In the genomic region with DNA sequence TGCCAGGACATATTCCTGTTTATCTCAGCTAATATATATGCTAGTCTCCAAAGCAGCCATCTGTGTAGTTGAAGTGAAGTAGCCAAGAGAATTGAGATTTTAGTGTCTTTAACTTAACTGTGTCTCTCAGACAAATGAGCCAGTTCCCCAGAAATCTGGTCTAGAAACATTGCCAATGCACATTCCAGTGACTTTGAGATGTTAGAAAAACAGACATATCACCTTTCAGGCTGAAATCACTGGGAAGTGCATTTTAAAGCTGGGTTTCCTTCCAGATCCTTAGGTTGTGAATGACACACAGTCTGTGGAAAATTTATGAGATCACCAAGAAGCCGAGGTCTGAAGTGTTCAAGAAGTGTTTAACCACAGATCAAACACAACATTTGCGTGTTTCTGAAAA, we compare ENCODE assay signal across 19 cellular contexts.
"Had no signal": no experiment of that assay in that cellular context is flagged by ENCODE, and none has a peak within 500 bp of the region (broad histone marks: within the 10 kb centered on the region; RNA-seq: fewer than 3 reads in every experiment).

No MANE protein-coding gene starts in this region.

- H3K27ac ChIP-seq: adrenal gland, cardiac muscle cell, dorsolateral prefrontal cortex, right lobe of liver, spleen, thoracic aorta, upper lobe of left lung had no signal

- H3K9me3 ChIP-seq: adrenal gland, gastrocnemius medialis, right lobe of liver, spleen, thoracic aorta, upper lobe of left lung had no signal

- H3K4me3 Mint-ChIP-seq: activated naive CD4-positive, alpha-beta T cell treated with anti-CD3 and anti-CD28 coated beads, Interleukin-2, amount 50 U/mL, for 24 hours; activated T-cell treated with anti-CD3 and anti-CD28 coated beads, Interleukin-2, amount 50 U/mL, for 4 hours; neural crest cell; stimulated activated naive B cell treated with anti-CD40 and anti-IgM and Interleukin-4, amounts not matched to agents 10 μg/mL and 1 μg/mL and 100 μg/mL, for 72 hours had no signal

- H3K4me3 ChIP-seq: adrenal gland, cardiac muscle cell, dorsolateral prefrontal cortex, gastrocnemius medialis, right lobe of liver, spleen, thoracic aorta, upper lobe of left lung had no signal

- H3K4me1 ChIP-seq: adrenal gland, right lobe of liver, spleen, upper lobe of left lung had no signal

- DNase-seq: activated CD4-positive, alpha-beta T cell treated with anti-CD3 and anti-CD28 coated beads, Interleukin-2, amount 50 U/mL, for 1 hour; activated CD8-positive, alpha-beta memory T cell treated with anti-CD3 and anti-CD28 coated beads, Interleukin-2, amount 50 U/mL, for 4 hours; activated effector memory CD4-positive, alpha-beta T cell treated with Interleukin-2 at 50 U/mL for 16 hours; activated T-cell treated with anti-CD3 and anti-CD28 coated beads, Interleukin-2, amount 50 U/mL, for 4 hours; adrenal gland; dorsolateral prefrontal cortex; gastrocnemius medialis; head of caudate nucleus; kidney; left ventricle myocardium superior; right lobe of liver; spleen; stimulated activated naive B cell treated with anti-CD40 and anti-IgM and Interleukin-4, amounts not matched to agents 10 μg/mL and 1 μg/mL and 100 μg/mL, for 72 hours; T1000; upper lobe of left lung had no signal

- H3K27ac Mint-ChIP-seq: activated naive CD4-positive, alpha-beta T cell treated with anti-CD3 and anti-CD28 coated beads, Interleukin-2, amount 50 U/mL, for 24 hours; stimulated activated naive B cell treated with anti-CD40 and anti-IgM and Interleukin-4, amounts not matched to agents 10 μg/mL and 1 μg/mL and 100 μg/mL, for 72 hours had no signal

- H3K9me3 Mint-ChIP-seq: activated naive CD4-positive, alpha-beta T cell treated with anti-CD3 and anti-CD28 coated beads, Interleukin-2, amount 50 U/mL, for 24 hours; activated T-cell treated with anti-CD3 and anti-CD28 coated beads, Interleukin-2, amount 50 U/mL, for 4 hours; neural crest cell had no signal

- H3K36me3 Mint-ChIP-seq: activated naive CD4-positive, alpha-beta T cell treated with anti-CD3 and anti-CD28 coated beads, Interleukin-2, amount 50 U/mL, for 24 hours; stimulated activated naive B cell treated with anti-CD40 and anti-IgM and Interleukin-4, amounts not matched to agents 10 μg/mL and 1 μg/mL and 100 μg/mL, for 72 hours had no signal

- H3K4me1 Mint-ChIP-seq: activated naive CD4-positive, alpha-beta T cell treated with anti-CD3 and anti-CD28 coated beads, Interleukin-2, amount 50 U/mL, for 24 hours; neural crest cell; stimulated activated naive B cell treated with anti-CD40 and anti-IgM and Interleukin-4, amounts not matched to agents 10 μg/mL and 1 μg/mL and 100 μg/mL, for 72 hours had no signal

- ATAC-seq: activated T-cell treated with anti-CD3 and anti-CD28 coated beads, Interleukin-2, amount 50 U/mL, for 4 hours; gastrocnemius medialis; left ventricle myocardium superior; right lobe of liver; stimulated activated naive B cell treated with anti-CD40 and anti-IgM and Interleukin-4, amounts not matched to agents 10 μg/mL and 1 μg/mL and 100 μg/mL, for 72 hours had no signal

- H3K27me3 ChIP-seq: adrenal gland, cardiac muscle cell, dorsolateral prefrontal cortex, gastrocnemius medialis, right lobe of liver, upper lobe of left lung had no signal

- H3K36me3 ChIP-seq: adrenal gland, cardiac muscle cell, gastrocnemius medialis, right lobe of liver, spleen, thoracic aorta, upper lobe of left lung had no signal
